16 cellular contexts compared by ENCODE assay signal in genomic region chr4:18937746-18938145, GRCh38.
A peak's percentile ranks its signal among the peaks of the same experiment; 100 is the strongest.
DNase-seq lines count a peak whose midpoint lies in the region; ATAC-seq, FAIRE-seq and TF ChIP-seq lines count a peak whose summit lies in the region.
"Had no signal": no experiment of that assay in that cellular context is flagged by ENCODE, and none has a peak within 500 bp of the region (broad histone marks: within the 10 kb centered on the region; RNA-seq: fewer than 3 reads in every experiment).

No MANE protein-coding gene starts in this region.

- peak overlapping the region; percentile 19 for H3K27ac Mint-ChIP-seq in osteocyte (ENCODE audit: unreplicated experiment)
- H3K27ac Mint-ChIP-seq: CD14-positive monocyte; CD4-positive, alpha-beta memory T cell had no signal

- no peaks in the 10 kb centered on the region for H3K9me3 Mint-ChIP-seq in osteocyte (ENCODE audit: unreplicated experiment)

- H3K4me1 ChIP-seq in HepG2 (ENCODE audit: insufficient read depth, low read length) (no peaks in the 10 kb centered on the region), right lobe of liver (no peaks in the 10 kb centered on the region)

- H3K27ac ChIP-seq in HepG2 (ENCODE audit: extremely low read length, insufficient read depth, low read length) = no peak overlapping the region
- no peak overlapping the region for H3K27ac ChIP-seq in right lobe of liver
- H3K27ac ChIP-seq: GM23248 had no signal

- in situ Hi-C loops in HepG2 (cut with HindIII; ENCODE audit: extremely low pct_ligation_motif_present, low pct_unique_long_range_greater_than_20kb) = no loop called here

- H3K4me2 ChIP-seq in HepG2 (ENCODE audit: low read depth, low read length) = no peak overlapping the region

- H3K27me3 Mint-ChIP-seq in osteocyte (ENCODE audit: unreplicated experiment) = peaks cover 3% of the 10 kb centered on the region
- H3K27me3 Mint-ChIP-seq: CD4-positive, alpha-beta memory T cell had no signal

- no peak for TF ChIP-seq EP300 in HepG2 (IDR thresholded peaks at IDR 0.05; ENCODE audit: low read depth in 2 of 2, low read length in 2 of 2)
- TF ChIP-seq EP300 in HepG2 (CRISPR knock-in tag; IDR thresholded peaks at IDR 0.05; ENCODE audit: borderline replicate concordance) = no peak

- no peak overlapping the region for H3K4me3 ChIP-seq in HepG2 (replicated peaks in 1 of 3; ENCODE audit: insufficient read depth in 1 of 3, low read depth in 2 of 3, low read length in 3 of 3)
- no peak overlapping the region for H3K4me3 ChIP-seq in right lobe of liver
- no peak overlapping the region for H3K4me3 ChIP-seq in fibroblast of villous mesenchyme (ENCODE audit: low read depth, low read length)
- H3K4me3 ChIP-seq: BLaER1, GM23248, HAP-1 had no signal

- no peak for ATAC-seq in HepG2
- ATAC-seq in right lobe of liver = no peak
- no peak for ATAC-seq in HG03108 (IDR thresholded peaks at IDR 0.05; ENCODE audit: unreplicated experiment)

- H3K9me3 ChIP-seq in HepG2 (ENCODE audit: low read length) (peaks cover 95% of the 10 kb centered on the region), right lobe of liver (no peaks in the 10 kb centered on the region)
- H3K9me3 ChIP-seq: HAP-1 had no signal

- 27% methylated on average over 4 of the region's 4 CpGs for WGBS in HepG2 (ENCODE audit: low lambda C conversion rate)
- WGBS in right lobe of liver (ENCODE audit: insufficient coverage, low coverage, low lambda C conversion rate, missing lambda C conversion rate) = 64% methylated on average over 4 of the region's 4 CpGs

- peaks cover 16% of the 10 kb centered on the region for H3K4me1 Mint-ChIP-seq in osteocyte (ENCODE audit: unreplicated experiment)
- H3K4me1 Mint-ChIP-seq: CD14-positive monocyte; CD4-positive, alpha-beta memory T cell had no signal

- no peak for FAIRE-seq in HepG2 (lab: Jason Lieb, UNC)
- FAIRE-seq: G401.6, GM12891 had no signal

- H3K36me3 Mint-ChIP-seq in osteocyte (ENCODE audit: unreplicated experiment) = no peaks in the 10 kb centered on the region
- H3K36me3 Mint-ChIP-seq: CD14-positive monocyte; CD4-positive, alpha-beta memory T cell had no signal

- H3K36me3 ChIP-seq in HepG2 (replicated peaks in 1 of 2; ENCODE audit: control insufficient read depth in 1 of 2, insufficient read depth in 2 of 2, low read length in 2 of 2) (no peaks in the 10 kb centered on the region), right lobe of liver (no peaks in the 10 kb centered on the region)
- H3K36me3 ChIP-seq: BLaER1, HAP-1 had no signal

- H2AFZ ChIP-seq in HepG2 (ENCODE audit: low read length) = no peak overlapping the region
- H2AFZ ChIP-seq: GM23248 had no signal

- no peaks in the 10 kb centered on the region for H3K27me3 ChIP-seq in HepG2 (ENCODE audit: control insufficient read depth in 1 of 2, insufficient read depth in 2 of 2, low read length in 2 of 2)
- no peaks in the 10 kb centered on the region for H3K27me3 ChIP-seq in right lobe of liver
- H3K27me3 ChIP-seq: BLaER1 had no signal

- intact Hi-C loops in HepG2 (cut with micrococcal nuclease; ENCODE audit: unreplicated experiment) = no loop called here
- intact Hi-C loops in right lobe of liver (cut with DNase I) = no loop called here

- H3K9ac ChIP-seq in HepG2 (ENCODE audit: insufficient read depth, low read depth, low read length) = no peak overlapping the region
- H3K9ac ChIP-seq: BLaER1, GM23248 had no signal

- TF ChIP-seq CTCF in HepG2 (CRISPR knock-in tag; IDR thresholded peaks at IDR 0.05) (no peak), right lobe of liver (IDR thresholded peaks at IDR 0.05) (no peak), fibroblast of villous mesenchyme (IDR thresholded peaks at IDR 0.05; ENCODE audit: insufficient read depth, low read depth, low read length) (peak; percentile 33), osteocyte (IDR thresholded peaks at IDR 0.05) (no peak)

- POLR2A ChIA-PET in HepG2 (lab: Yijun Ruan, JAX) = no interaction called here

- BruUV-seq in HepG2 (replicated peaks; lab: Mats Ljungman, UMichigan) = no TSS peak

- CTCF ChIA-PET in HepG2 (lab: Yijun Ruan, JAX; ENCODE audit: low intra/inter-chr PET ratio, low total read pairs) = no interaction called here

- no peaks in the 10 kb centered on the region for H4K20me1 ChIP-seq in HepG2 (ENCODE audit: insufficient read depth, low read length)
- H4K20me1 ChIP-seq: BLaER1 had no signal

- H3K79me2 ChIP-seq in HepG2 (ENCODE audit: insufficient read depth, low read length) = no peaks in the 10 kb centered on the region

- H3K4me3 Mint-ChIP-seq in osteocyte (ENCODE audit: unreplicated experiment) = no peak overlapping the region
- H3K4me3 Mint-ChIP-seq: CD14-positive monocyte; CD4-positive, alpha-beta memory T cell had no signal

- DNase-seq in HepG2 (ENCODE audit: low spot score) = no peak
- no peak for DNase-seq in right lobe of liver
- peak; percentile 56 for DNase-seq in fibroblast of villous mesenchyme (ENCODE audit: low read depth)
- no peak for DNase-seq in osteocyte (ENCODE audit: extremely low spot score, unreplicated experiment)
- no peak for DNase-seq in nucleus accumbens (lab: John Stamatoyannopoulos, UW)
- DNase-seq in hippocampal formation (lab: John Stamatoyannopoulos, UW) = no peak
- DNase-seq: 8988T; CD4-positive, alpha-beta memory T cell; DND-41 had no signal

- TF ChIP-seq POLR2A in HepG2 (IDR thresholded peaks at IDR 0.05; ENCODE audit: insufficient read depth in 1 of 2, low read depth in 2 of 2, low read length in 2 of 2) (no peak), right lobe of liver (IDR thresholded peaks at IDR 0.05) (no peak)

- TF ChIP-seq RAD21 in HepG2 (CRISPR knock-in tag; IDR thresholded peaks at IDR 0.05) = no peak

TF ChIP-seq in HepG2, 621 proteins besides CTCF, POLR2A, EP300 and RAD21:
- no peak for TF ChIP-seq ZSCAN9 (CRISPR knock-in tag; IDR thresholded peaks at IDR 0.05; ENCODE audit: borderline replicate concordance)
- 0 out of 2 replicates have a peak, but pooled peaks have one; percentile 26 for TF ChIP-seq CEBPB (IDR thresholded peaks at IDR 0.05; ENCODE audit: borderline replicate concordance, low read depth, low read length)
- TF ChIP-seq NFYB (CRISPR knock-in tag; IDR thresholded peaks at IDR 0.05) = no peak
